Comparison of ENCODE assay signal across 20 cellular contexts in the genomic region with DNA sequence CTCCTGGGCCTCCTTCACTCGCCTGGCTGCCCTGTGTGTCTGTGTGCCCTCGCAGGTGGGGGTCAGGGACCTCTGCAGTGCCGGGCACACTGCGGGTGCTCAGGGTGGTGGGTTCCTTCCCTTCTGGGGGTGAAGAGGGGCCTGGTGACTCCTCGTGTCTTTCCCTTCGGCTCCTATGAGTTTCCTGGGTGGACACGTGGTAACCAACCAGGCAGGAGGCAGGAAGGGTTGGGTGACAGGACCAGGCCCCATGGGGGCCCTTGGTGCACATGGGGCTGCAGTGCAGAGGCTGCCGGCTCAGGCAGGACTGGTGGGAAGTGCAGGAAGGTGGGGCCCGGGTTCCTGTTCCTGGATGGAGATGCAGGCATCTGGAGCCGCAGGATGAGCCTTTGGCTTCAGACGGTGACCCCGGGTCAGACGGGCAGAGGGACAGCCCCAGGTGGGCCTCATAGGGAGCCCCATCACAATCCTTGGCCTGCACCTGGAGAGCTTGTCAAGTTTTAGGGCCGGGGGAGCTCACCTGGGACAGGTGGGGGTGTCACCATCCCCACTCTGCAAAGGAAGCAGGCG.
"Had no signal": no experiment of that assay in that cellular context is flagged by ENCODE, and none has a peak within 500 bp of the region (broad histone marks: within the 10 kb centered on the region; RNA-seq: fewer than 3 reads in every experiment).

No MANE protein-coding gene starts in this region.

- H3K36me3 ChIP-seq: breast epithelium, SJCRH30 had no signal

- DNase-seq: activated CD4-positive, alpha-beta T cell treated with anti-CD3 and anti-CD28 coated beads for 4 hours; activated CD8-positive, alpha-beta T cell treated with anti-CD3 and anti-CD28 coated beads, Interleukin-2, amount 10 ng/mL, durations not matched to agents 7 days and 5 days; activated effector memory CD4-positive, alpha-beta T cell treated with Interleukin-2 at 50 U/mL for 16 hours; activated naive CD4-positive, alpha-beta T cell; activated T-cell treated with anti-CD3 and anti-CD28 coated beads, Interleukin-2, amount 50 U/mL, for 24 hours; aorta; caudate nucleus; NCI-H1048; NCI-H146; NCI-H187 treated with DMSO at 0.1 percent for 48 hours; NCI-H2081 treated with DMSO at 0.1 percent for 48 hours; NCI-H226; NCI-H526 treated with DMSO at 0.1 percent for 48 hours; NCI-H82; Right ventricle myocardium superior; SJCRH30; SW 1271 had no signal

- H3K4me3 ChIP-seq: breast epithelium, SJCRH30 had no signal

- ATAC-seq: activated CD4-positive, CD25-positive, alpha-beta regulatory T cell treated with anti-CD3 and anti-CD28 coated beads, Interleukin-2, amount 50 U/mL, for 24 hours; activated CD8-positive, alpha-beta T cell treated with anti-CD3 and anti-CD28 coated beads, Interleukin-2, amount 10 ng/mL, durations not matched to agents 7 days and 5 days; SK-N-SH treated with all-trans-retinoic acid at 6 μM for 48 hours had no signal

- H3K27me3 ChIP-seq: breast epithelium, SJCRH30 had no signal

- H3K9me3 ChIP-seq: breast epithelium, SJCRH30 had no signal

- H3K27ac ChIP-seq: breast epithelium, SJCRH30 had no signal
